In genomic region chr20:44858959-44859358, GRCh38 we compare ENCODE assay signal across 26 cellular contexts. TPM values are rescaled to one million over a fixed set of nuclear protein-coding genes. Genes with fewer than 3 reads are reported as not detected.
DNase-seq lines count a peak whose midpoint lies in the region; FAIRE-seq and TF ChIP-seq lines count a peak whose summit lies in the region.
"Had no signal": no experiment of that assay in that cellular context is flagged by ENCODE, and none has a peak within 500 bp of the region (broad histone marks: within the 10 kb centered on the region; RNA-seq: fewer than 3 reads in every experiment).

No MANE protein-coding gene starts in this region.

- peaks cover 7% of the 10 kb centered on the region for H3K9me3 Mint-ChIP-seq in activated naive CD4-positive, alpha-beta T cell treated with anti-CD3 and anti-CD28 coated beads, Interleukin-2, amount 10 ng/mL, durations not matched to agents 7 days and 5 days
- H3K9me3 Mint-ChIP-seq: activated T-helper 1 cell treated with anti-CD3 and anti-CD28 coated beads, Interleukin-12 subunit alpha, Interleukin-12 subunit beta, Interleukin-2, Interleukin-4 antibody, amounts not matched to agents 30 ng/mL and 10 ng/mL and 1 ng/mL, durations not matched to agents 14 hours and 24 hours and 36 hours; CD4-positive, CD25-positive, alpha-beta regulatory T cell; natural killer cell had no signal

- peaks cover 11% of the 10 kb centered on the region for H3K27me3 Mint-ChIP-seq in activated naive CD4-positive, alpha-beta T cell treated with anti-CD3 and anti-CD28 coated beads, Interleukin-2, amount 10 ng/mL, durations not matched to agents 7 days and 5 days

- no peak for TF ChIP-seq POLR2A in GM12892 (IDR thresholded peaks at IDR 0.05; ENCODE audit: low read depth, low read length)

- H3K4me3 ChIP-seq in fibroblast of mammary gland (ENCODE audit: control insufficient read depth, low read depth, low read length) = no peak overlapping the region
- H3K4me3 ChIP-seq: A549, adrenal gland, lower lobe of right lung, prostate gland, upper lobe of left lung had no signal

- CTCF ChIA-PET in activated naive CD4-positive, alpha-beta T cell treated with anti-CD3 and anti-CD28 coated beads, Interleukin-2, amount 10 ng/mL, durations not matched to agents 7 days and 5 days (lab: Charles Lee) = no interaction called here

- no peak for DNase-seq in activated naive CD4-positive, alpha-beta T cell treated with anti-CD3 and anti-CD28 coated beads, Interleukin-2, amount 10 ng/mL, durations not matched to agents 7 days and 5 days
- DNase-seq in activated naive CD4-positive, alpha-beta T cell treated with anti-CD3 and anti-CD28 coated beads, Interleukin-2, amount 50 U/mL, for 16 hours = no peak
- DNase-seq in RPMI7951 (ENCODE audit: low read depth) (peak; percentile 37), fibroblast of mammary gland (ENCODE audit: low read depth) (peak; percentile 14), NCI-H345 (lab: John Stamatoyannopoulos, UW) (no peak), NCI-H510A (lab: John Stamatoyannopoulos, UW) (no peak), GM12892 (ENCODE audit: insufficient read length) (no peak)
- no peak for DNase-seq in activated CD4-positive, alpha-beta T cell treated with anti-CD3 and anti-CD28 coated beads, Interleukin-2, amount 50 U/mL, for 48 hours
- DNase-seq: activated CD4-positive, alpha-beta memory T cell treated with anti-CD3 and anti-CD28 coated beads, Interleukin-2, amount 10 ng/mL, durations not matched to agents 7 days and 5 days; adrenal gland; cerebellar nuclear complex; EL; foreskin melanocyte; lower lobe of right lung; natural killer cell; NCI-H1930; NCI-H526 treated with DMSO at 0.1 percent for 48 hours; stimulated activated CD4-positive, alpha-beta T cell treated with anti-CD3 and anti-CD28 coated beads, Interleukin-12 subunit alpha, Interleukin-12 subunit beta, amount 100 ng/mL, for 4 hours; stimulated activated naive B cell treated with anti-CD40 and anti-IgM and Interleukin-4, amounts not matched to agents 10 μg/mL and 1 μg/mL and 100 μg/mL, for 72 hours; upper lobe of left lung had no signal

- H3K36me3 Mint-ChIP-seq in activated naive CD4-positive, alpha-beta T cell treated with anti-CD3 and anti-CD28 coated beads, Interleukin-2, amount 10 ng/mL, durations not matched to agents 7 days and 5 days = peaks cover 4% of the 10 kb centered on the region
- H3K36me3 Mint-ChIP-seq: CD4-positive, CD25-positive, alpha-beta regulatory T cell; natural killer cell had no signal

- no peak for TF ChIP-seq CTCF in fibroblast of mammary gland (conservative IDR thresholded peaks at IDR 0.05; ENCODE audit: control insufficient read depth, insufficient read depth, low read depth, low read length)

- no peak for FAIRE-seq in GM12892 (lab: Jason Lieb, UNC)
- FAIRE-seq: A549, endometrium had no signal

- no peak overlapping the region for H3K4me3 Mint-ChIP-seq in activated naive CD4-positive, alpha-beta T cell treated with anti-CD3 and anti-CD28 coated beads, Interleukin-2, amount 10 ng/mL, durations not matched to agents 7 days and 5 days
- H3K4me3 Mint-ChIP-seq: activated CD4-positive, alpha-beta memory T cell treated with anti-CD3 and anti-CD28 coated beads, Interleukin-2, amount 10 ng/mL, durations not matched to agents 7 days and 5 days; activated T-helper 1 cell treated with anti-CD3 and anti-CD28 coated beads, Interleukin-12 subunit alpha, Interleukin-12 subunit beta, Interleukin-2, Interleukin-4 antibody, amounts not matched to agents 30 ng/mL and 10 ng/mL and 1 ng/mL, durations not matched to agents 14 hours and 24 hours and 36 hours; CD4-positive, CD25-positive, alpha-beta regulatory T cell; natural killer cell; stimulated activated naive B cell treated with anti-CD40 and anti-IgM and Interleukin-4, amounts not matched to agents 10 μg/mL and 1 μg/mL and 100 μg/mL, for 72 hours had no signal

- H3K4me1 Mint-ChIP-seq in activated naive CD4-positive, alpha-beta T cell treated with anti-CD3 and anti-CD28 coated beads, Interleukin-2, amount 10 ng/mL, durations not matched to agents 7 days and 5 days = peaks cover 15% of the 10 kb centered on the region

- H3K27ac Mint-ChIP-seq in activated naive CD4-positive, alpha-beta T cell treated with anti-CD3 and anti-CD28 coated beads, Interleukin-2, amount 10 ng/mL, durations not matched to agents 7 days and 5 days = peak overlapping the region; percentile 13
- H3K27ac Mint-ChIP-seq: activated CD4-positive, alpha-beta memory T cell treated with anti-CD3 and anti-CD28 coated beads, Interleukin-2, amount 10 ng/mL, durations not matched to agents 7 days and 5 days; activated T-helper 1 cell treated with anti-CD3 and anti-CD28 coated beads, Interleukin-12 subunit alpha, Interleukin-12 subunit beta, Interleukin-2, Interleukin-4 antibody, amounts not matched to agents 30 ng/mL and 10 ng/mL and 1 ng/mL, durations not matched to agents 14 hours and 24 hours and 36 hours; natural killer cell; stimulated activated naive B cell treated with anti-CD40 and anti-IgM and Interleukin-4, amounts not matched to agents 10 μg/mL and 1 μg/mL and 100 μg/mL, for 72 hours had no signal

RNA-seq across cellular contexts. Expression of gene YWHAB, which starts 26.5 kb away (rescaled TPM):
- 109 and 135 TPM in 2 replicates for total RNA-seq in RPMI7951 (2014; rRNA removed; shearing (Covaris generic))
- 138 TPM for polyA plus RNA-seq in GM12892 (2012; ENCODE audit: missing spikeins)

RNA-seq across cellular contexts. Expression of gene RIMS4, which starts 48.6 kb away (rescaled TPM):
- not detected in 2 replicates for total RNA-seq in RPMI7951 (2014; rRNA removed; shearing (Covaris generic))
- polyA plus RNA-seq in GM12892 (2012; ENCODE audit: missing spikeins) = not detected
- total RNA-seq: activated CD4-positive, alpha-beta memory T cell treated with anti-CD3 and anti-CD28 coated beads, Interleukin-2, amount 10 ng/mL, durations not matched to agents 7 days and 5 days; activated T-helper 1 cell treated with anti-CD3 and anti-CD28 coated beads, Interleukin-12 subunit alpha, Interleukin-12 subunit beta, Interleukin-2, Interleukin-4 antibody, amounts not matched to agents 30 ng/mL and 10 ng/mL and 1 ng/mL, durations not matched to agents 14 hours and 24 hours and 36 hours; CD4-positive, CD25-positive, alpha-beta regulatory T cell; LHCN-M2; natural killer cell had no signal
- polyA plus RNA-seq: CD4-positive, CD25-positive, alpha-beta regulatory T cell had no signal

RNA-seq across cellular contexts. Expression of gene PABPC1L, which starts 50.9 kb away (rescaled TPM):
- total RNA-seq in RPMI7951 (2014; rRNA removed; shearing (Covaris generic)) = 4.9 and 6.2 TPM in 2 replicates
- polyA plus RNA-seq in GM12892 (2012; ENCODE audit: missing spikeins) = 37.8 TPM

Comparison
In these comparisons a context has a peak if more than half of its experiments do, and no peak if none do; other contexts are left out.
1. DNase-seq: peak in RPMI7951 (single experiment) and fibroblast of mammary gland (single experiment); none in activated naive CD4-positive, alpha-beta T cell treated with anti-CD3 and anti-CD28 coated beads, Interleukin-2, amount 10 ng/mL, durations not matched to agents 7 days and 5 days (single experiment), activated naive CD4-positive, alpha-beta T cell treated with anti-CD3 and anti-CD28 coated beads, Interleukin-2, amount 50 U/mL, for 16 hours (single experiment), NCI-H345 (single experiment), activated CD4-positive, alpha-beta T cell treated with anti-CD3 and anti-CD28 coated beads, Interleukin-2, amount 50 U/mL, for 48 hours (0 of 2), NCI-H510A (single experiment) and GM12892 (single experiment).